In the genomic region with DNA sequence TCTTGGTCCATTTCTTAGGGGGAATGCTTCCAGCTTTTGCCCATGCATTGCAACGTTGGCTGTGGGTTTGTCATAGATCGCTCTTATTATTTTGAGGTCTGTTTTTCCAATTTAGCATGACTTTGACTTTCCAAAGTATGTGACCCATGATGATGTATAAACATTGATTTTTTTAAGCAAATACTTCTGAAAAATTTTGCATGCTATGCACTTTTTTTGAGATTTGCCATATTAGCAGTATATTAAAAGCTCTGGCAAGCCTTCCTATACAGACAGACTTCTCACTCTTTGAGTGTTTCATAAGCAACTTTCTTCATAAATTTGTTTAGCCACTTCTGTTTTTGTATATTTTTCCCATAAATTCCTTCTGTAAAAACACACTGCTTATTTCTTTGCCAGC, we compare ENCODE assay signal across 33 cellular contexts.
DNase-seq lines count a peak whose midpoint lies in the region; ATAC-seq, FAIRE-seq and TF ChIP-seq lines count a peak whose summit lies in the region.
"Had no signal": no experiment of that assay in that cellular context is flagged by ENCODE, and none has a peak within 500 bp of the region (broad histone marks: within the 10 kb centered on the region; RNA-seq: fewer than 3 reads in every experiment).

No MANE protein-coding gene starts in this region.

- no peak overlapping the region for H3K4ac ChIP-seq in IMR-90 (ENCODE audit: low read depth, low read length)

- no peak overlapping the region for H2BK15ac ChIP-seq in IMR-90 (ENCODE audit: low read depth, low read length)

- TF ChIP-seq RAD21 in HepG2 (CRISPR knock-in tag; IDR thresholded peaks at IDR 0.05): no peak
- no peak for TF ChIP-seq RAD21 in IMR-90 (IDR thresholded peaks at IDR 0.05; ENCODE audit: low read length)
- no peak for TF ChIP-seq RAD21 in K562 (CRISPR knock-in tag; conservative IDR thresholded peaks at IDR 0.05 in 1 of 2, IDR thresholded peaks at IDR 0.05 in 1 of 2)

- no peak overlapping the region for H2AK5ac ChIP-seq in IMR-90 (ENCODE audit: low read depth, low read length)

- H3K4me3 ChIP-seq in HepG2 (replicated peaks in 1 of 3; ENCODE audit: insufficient read depth in 1 of 3, low read depth in 2 of 3, low read length in 3 of 3) (no peak overlapping the region), right lobe of liver (no peak overlapping the region), IMR-90 (ENCODE audit: insufficient read depth, low read depth, low read length) (no peak overlapping the region), K562 (no peak overlapping the region), prostate gland (no peak overlapping the region)
- H3K4me3 ChIP-seq: A549; BLaER1; BLaER1 treated with 17β-estradiol and CSF1 and Interleukin-3, amounts not matched to agents 10 nM and 100 nM had no signal

- H4K5ac ChIP-seq in IMR-90 (ENCODE audit: low read depth, low read length): no peak overlapping the region

- no peak overlapping the region for H4K8ac ChIP-seq in IMR-90 (ENCODE audit: low read depth in 2 of 2, low read length in 2 of 2)

- no peaks in the 10 kb centered on the region for H3K36me3 ChIP-seq in HepG2 (replicated peaks in 1 of 2; ENCODE audit: control insufficient read depth in 1 of 2, insufficient read depth in 2 of 2, low read length in 2 of 2)
- H3K36me3 ChIP-seq in right lobe of liver: no peaks in the 10 kb centered on the region
- H3K36me3 ChIP-seq in IMR-90 (ENCODE audit: control insufficient read depth, insufficient read depth, low read length): no peaks in the 10 kb centered on the region
- H3K36me3 ChIP-seq in K562 (ENCODE audit: control insufficient read depth, insufficient read depth, low read length): no peaks in the 10 kb centered on the region
- H3K36me3 ChIP-seq in prostate gland: no peaks in the 10 kb centered on the region
- H3K36me3 ChIP-seq: BE2C; BLaER1; BLaER1 treated with 17β-estradiol and CSF1 and Interleukin-3, amounts not matched to agents 10 nM and 100 nM had no signal

- in situ Hi-C loops in HepG2 (cut with HindIII; ENCODE audit: extremely low pct_ligation_motif_present, low pct_unique_long_range_greater_than_20kb): no loop called here
- in situ Hi-C loops in IMR-90 (cut with MboI; ENCODE audit: low sequenced_read_pairs): no loop called here
- in situ Hi-C loops in K562 (cut with MboI): no loop called here

- H3K18ac ChIP-seq in IMR-90 (ENCODE audit: low read depth, low read length): no peak overlapping the region

- no peak for DNase-seq in HepG2 (ENCODE audit: low spot score)
- DNase-seq in right lobe of liver: no peak
- DNase-seq in IMR-90: no peak
- no peak for DNase-seq in K562 (ENCODE audit: extremely low read depth in 1 of 4, low spot score in 3 of 4)
- no peak for DNase-seq in HCEC 1CT
- DNase-seq in prostate gland (ENCODE audit: low spot score): no peak
- DNase-seq: 8988T; ACHN; AML-193; BE2C; C1 segment of cervical spinal cord; Caco-2; Calu3; CD4-positive, alpha-beta memory T cell; CD4-positive, alpha-beta T cell; CD4-positive, CD25-positive, alpha-beta regulatory T cell; CD8-positive, alpha-beta memory T cell; CD8-positive, alpha-beta T cell; COR-L47; DMS 273 treated with DMSO at 0.1 percent for 48 hours; DMS153; DMS53; DMS79; DMS79 treated with DMSO at 0.1 percent for 48 hours; DND-41; EL had no signal

- H3K27me3 ChIP-seq in HepG2 (ENCODE audit: control insufficient read depth in 1 of 2, insufficient read depth in 2 of 2, low read length in 2 of 2): no peaks in the 10 kb centered on the region
- no peaks in the 10 kb centered on the region for H3K27me3 ChIP-seq in right lobe of liver
- no peaks in the 10 kb centered on the region for H3K27me3 ChIP-seq in IMR-90 (ENCODE audit: control insufficient read depth, insufficient read depth, low read length)
- no peaks in the 10 kb centered on the region for H3K27me3 ChIP-seq in K562 (ENCODE audit: control insufficient read depth in 2 of 2, insufficient read depth in 2 of 2, low read length in 2 of 2)
- no peaks in the 10 kb centered on the region for H3K27me3 ChIP-seq in prostate gland (replicated peaks; ENCODE audit: insufficient read depth)
- H3K27me3 ChIP-seq: BE2C; BLaER1; BLaER1 treated with 17β-estradiol and CSF1 and Interleukin-3, amounts not matched to agents 10 nM and 100 nM had no signal

- H2AFZ ChIP-seq in HepG2 (ENCODE audit: low read length) (no peak overlapping the region), IMR-90 (replicated peaks; ENCODE audit: low read length, poor library complexity) (no peak overlapping the region), K562 (ENCODE audit: low read depth, low read length) (no peak overlapping the region)

- H3K9ac ChIP-seq in HepG2 (ENCODE audit: insufficient read depth, low read depth, low read length) (no peak overlapping the region), IMR-90 (ENCODE audit: low read depth, low read length) (no peak overlapping the region), K562 (ENCODE audit: insufficient read depth in 1 of 2, low read depth in 2 of 2, low read length in 2 of 2) (no peak overlapping the region)
- H3K9ac ChIP-seq: BLaER1; BLaER1 treated with 17β-estradiol and CSF1 and Interleukin-3, amounts not matched to agents 10 nM and 100 nM had no signal

- ATAC-seq in HepG2 (no peak), right lobe of liver (no peak), IMR-90 (ENCODE audit: low read depth) (no peak), K562 (no peak)
- ATAC-seq: A549; CD8-positive, alpha-beta T cell had no signal

- FAIRE-seq in HepG2 (lab: Jason Lieb, UNC) (no peak), K562 (lab: Jason Lieb, UNC) (no peak)
- FAIRE-seq: A204.1, A549, D721Med had no signal

- no peaks in the 10 kb centered on the region for H4K20me1 ChIP-seq in HepG2 (ENCODE audit: insufficient read depth, low read length)
- no peaks in the 10 kb centered on the region for H4K20me1 ChIP-seq in IMR-90 (ENCODE audit: insufficient read depth, low read length)
- H4K20me1 ChIP-seq in K562 (replicated peaks; ENCODE audit: control insufficient read depth, insufficient read depth, low read length): no peaks in the 10 kb centered on the region
- H4K20me1 ChIP-seq: BLaER1; BLaER1 treated with 17β-estradiol and CSF1 and Interleukin-3, amounts not matched to agents 10 nM and 100 nM had no signal

- H3K79me2 ChIP-seq in HepG2 (ENCODE audit: insufficient read depth, low read length) (no peaks in the 10 kb centered on the region), K562 (ENCODE audit: control insufficient read depth, insufficient read depth, low read length) (no peaks in the 10 kb centered on the region)

- intact Hi-C loops in HepG2 (cut with micrococcal nuclease; ENCODE audit: unreplicated experiment): no loop called here
- intact Hi-C loops in right lobe of liver (cut with DNase I): no loop called here
- intact Hi-C loops in IMR-90 (cut with micrococcal nuclease): no loop called here
- intact Hi-C loops in K562 (cut with micrococcal nuclease): no loop called here
- intact Hi-C loops in prostate gland (cut with DNase I): no loop called here

- TF ChIP-seq POLR2A in HepG2 (IDR thresholded peaks at IDR 0.05; ENCODE audit: insufficient read depth in 1 of 2, low read depth in 2 of 2, low read length in 2 of 2) (no peak), right lobe of liver (IDR thresholded peaks at IDR 0.05) (no peak), IMR-90 (IDR thresholded peaks at IDR 0.05; ENCODE audit: low read depth, low read length) (no peak), K562 (conservative IDR thresholded peaks at IDR 0.05) (no peak), prostate gland (IDR thresholded peaks at IDR 0.05) (no peak)

- H3K4me1 ChIP-seq in HepG2 (ENCODE audit: insufficient read depth, low read length) (no peaks in the 10 kb centered on the region), right lobe of liver (no peaks in the 10 kb centered on the region), IMR-90 (ENCODE audit: control insufficient read depth, insufficient read depth, low read length) (no peaks in the 10 kb centered on the region), K562 (replicated peaks in 1 of 2; ENCODE audit: control insufficient read depth in 2 of 2, insufficient read depth in 2 of 2, low read length in 2 of 2) (no peaks in the 10 kb centered on the region), prostate gland (replicated peaks) (no peaks in the 10 kb centered on the region)
- H3K4me1 ChIP-seq: A549; BE2C; BLaER1; BLaER1 treated with 17β-estradiol and CSF1 and Interleukin-3, amounts not matched to agents 10 nM and 100 nM; Caco-2 had no signal

- POLR2A ChIA-PET in HepG2 (lab: Yijun Ruan, JAX) (no interaction called here), IMR-90 (lab: Charles Lee; ENCODE audit: unreplicated experiment) (no interaction called here), K562 (lab: Yijun Ruan, JAX) (no interaction called here)

- no peaks in the 10 kb centered on the region for H3K79me1 ChIP-seq in IMR-90 (ENCODE audit: low read depth in 1 of 2, low read length in 2 of 2)

- no peak for TF ChIP-seq EP300 in HepG2 (IDR thresholded peaks at IDR 0.05; ENCODE audit: low read depth in 2 of 2, low read length in 2 of 2)
- TF ChIP-seq EP300 in HepG2 (CRISPR knock-in tag; IDR thresholded peaks at IDR 0.05; ENCODE audit: borderline replicate concordance): no peak
- TF ChIP-seq EP300 in K562 (IDR thresholded peaks at IDR 0.05; ENCODE audit: low read length): no peak

- no peak overlapping the region for H3K23ac ChIP-seq in IMR-90 (ENCODE audit: low read depth, low read length)

- no peak overlapping the region for H4K91ac ChIP-seq in IMR-90 (ENCODE audit: insufficient read depth, low read depth, low read length)

- H2BK120ac ChIP-seq in IMR-90 (ENCODE audit: low read depth, low read length): no peak overlapping the region

- dilution Hi-C loops in IMR-90 (cut with HindIII; ENCODE audit: low sequenced_read_pairs, unreplicated experiment): no loop called here

- whole genome bisulfite sequencing in HepG2 (ENCODE audit: low lambda C conversion rate): 0% methylated on average over 2 of the region's 2 CpGs
- WGBS in right lobe of liver (ENCODE audit: insufficient coverage, low coverage, low lambda C conversion rate, missing lambda C conversion rate): 34% methylated on average over 2 of the region's 2 CpGs
- WGBS in IMR-90 (ENCODE audit: extremely low coverage in 2 of 2, insufficient read length in 1 of 2), 2 experiments: no CpG with 5 or more reads among the region's 2 CpGs
- 0% methylated on average over 2 of the region's 2 CpGs for WGBS in K562 (ENCODE audit: insufficient coverage, low coverage, missing lambda C conversion rate)
- WGBS in prostate gland: 71% methylated on average over 2 of the region's 2 CpGs

- H3K9me3 ChIP-seq in HepG2 (ENCODE audit: low read length) (peaks cover 96% of the 10 kb centered on the region), right lobe of liver (no peaks in the 10 kb centered on the region), IMR-90 (ENCODE audit: control insufficient read depth, insufficient read depth, low read length) (peaks cover 7% of the 10 kb centered on the region), K562 (replicated peaks; ENCODE audit: control insufficient read depth, insufficient read depth, low read depth, low read length) (0 out of 2 replicates have a peak, but pooled peaks cover 1% of the 10 kb centered on the region), prostate gland (no peaks in the 10 kb centered on the region)
- H3K9me3 ChIP-seq: A549; BE2C; BLaER1; BLaER1 treated with 17β-estradiol and CSF1 and Interleukin-3, amounts not matched to agents 10 nM and 100 nM; Caco-2 had no signal

- no peak overlapping the region for H2BK5ac ChIP-seq in IMR-90 (ENCODE audit: low read depth, low read length, poor library complexity, severe bottlenecking)

- no peak overlapping the region for H2AK9ac ChIP-seq in IMR-90 (replicated peaks; ENCODE audit: low read depth, low read length, poor library complexity)

- H3K14ac ChIP-seq in IMR-90 (replicated peaks; ENCODE audit: low read depth, low read length): no peak overlapping the region

- no peak overlapping the region for H3K4me2 ChIP-seq in HepG2 (ENCODE audit: low read depth, low read length)
- H3K4me2 ChIP-seq in IMR-90 (ENCODE audit: low read depth, low read length): no peak overlapping the region
- no peak overlapping the region for H3K4me2 ChIP-seq in K562 (ENCODE audit: insufficient read depth, low read length)
- H3K4me2 ChIP-seq: A549; BLaER1; BLaER1 treated with 17β-estradiol and CSF1 and Interleukin-3, amounts not matched to agents 10 nM and 100 nM had no signal

- H3K27ac ChIP-seq in HepG2 (ENCODE audit: extremely low read length, insufficient read depth, low read length) (no peak overlapping the region), right lobe of liver (no peak overlapping the region), IMR-90 (ENCODE audit: insufficient read depth, low read length) (no peak overlapping the region), K562 (ENCODE audit: extremely low read depth, low read depth, low read length) (no peak overlapping the region), prostate gland (no peak overlapping the region)
- H3K27ac ChIP-seq: 22Rv1; A549; BLaER1; BLaER1 treated with 17β-estradiol and CSF1 and Interleukin-3, amounts not matched to agents 10 nM and 100 nM; C4-2B had no signal

- TF ChIP-seq CTCF in HepG2 (CRISPR knock-in tag; IDR thresholded peaks at IDR 0.05) (no peak), right lobe of liver (IDR thresholded peaks at IDR 0.05) (no peak), IMR-90 (conservative IDR thresholded peaks at IDR 0.05; ENCODE audit: low read depth, low read length) (no peak), K562 (IDR thresholded peaks at IDR 0.05 in 2 of 3, conservative IDR thresholded peaks at IDR 0.05 in 1 of 3; ENCODE audit: insufficient read depth in 2 of 3, low read depth in 1 of 3, low read length in 3 of 3) (no peak), prostate gland (IDR thresholded peaks at IDR 0.05) (no peak)

- BruUV-seq in HepG2 (replicated peaks; lab: Mats Ljungman, UMichigan): no TSS peak
- BruUV-seq in IMR-90 (replicated peaks; lab: Mats Ljungman, UMichigan): no TSS peak
- BruUV-seq in K562 (replicated peaks; lab: Mats Ljungman, UMichigan): no TSS peak

- H3K56ac ChIP-seq in IMR-90 (ENCODE audit: extremely low read depth, insufficient read depth, low read length): no peak overlapping the region

- CTCF ChIA-PET in HepG2 (lab: Yijun Ruan, JAX; ENCODE audit: low intra/inter-chr PET ratio, low total read pairs): no interaction called here
- CTCF ChIA-PET in IMR-90 (lab: Yijun Ruan, JAX): no interaction called here
- CTCF ChIA-PET in K562 (lab: Yijun Ruan, JAX; ENCODE audit: low intra/inter-chr PET ratio): no interaction called here

- H3K9me1 ChIP-seq in IMR-90 (ENCODE audit: insufficient read depth, low read length) (no peaks in the 10 kb centered on the region), K562 (ENCODE audit: control insufficient read depth, insufficient read depth, low read length) (no peaks in the 10 kb centered on the region)

- no peak overlapping the region for H2BK20ac ChIP-seq in IMR-90 (ENCODE audit: low read depth, low read length)
